1 cellular context compared by ENCODE assay signal in the genomic region with DNA sequence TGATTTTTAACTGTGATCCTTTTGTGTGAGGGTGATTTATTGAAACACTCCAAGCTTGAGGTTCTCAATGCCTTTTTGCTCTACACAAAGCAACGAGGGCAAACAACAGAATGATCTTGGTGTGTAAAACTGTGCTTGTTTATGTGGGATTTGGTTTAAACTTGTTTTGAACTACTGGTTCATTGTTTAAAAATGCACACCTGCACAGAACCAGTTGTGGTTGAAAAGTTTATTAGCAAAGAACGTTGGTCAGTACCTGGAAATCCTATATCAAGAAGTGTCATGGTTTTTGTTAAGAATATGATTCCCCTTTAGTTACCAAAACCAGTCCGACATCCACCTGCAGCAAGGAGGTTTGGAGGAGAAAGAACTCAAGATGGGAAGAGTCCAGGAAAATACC.
TF ChIP-seq lines count a peak whose summit lies in the region.

No MANE protein-coding gene starts in this region.

TF ChIP-seq in HEK293T, 16 proteins besides CTCF, POLR2A, EP300 and RAD21:
- no peak for TF ChIP-seq HDGF (IDR thresholded peaks at IDR 0.05; ENCODE audit: borderline replicate concordance)
- no peak for TF ChIP-seq SUZ12 (IDR thresholded peaks at IDR 0.05)
- no peak for TF ChIP-seq L3MBTL2 (conservative IDR thresholded peaks at IDR 0.05)
- TF ChIP-seq CTBP1 (IDR thresholded peaks at IDR 0.05; ENCODE audit: borderline replicate concordance), result no peak
